Comparison of ENCODE assay signal across 1 cellular context in genomic region chr9:36728651-36729520, GRCh38.
A peak's percentile ranks its signal among the peaks of the same experiment; 100 is the strongest.
TF ChIP-seq lines count a peak whose summit lies in the region.

No MANE protein-coding gene starts in this region.

TF ChIP-seq in GM12878, 131 proteins besides CTCF, POLR2A, EP300 and RAD21 (continued from another document):
- TF ChIP-seq ATF7 (IDR thresholded peaks at IDR 0.05; ENCODE audit: low read depth) (no peak), ZNF274 (IDR thresholded peaks at IDR 0.05; ENCODE audit: insufficient read depth, insufficient read length) (no peak), SMARCA5 (IDR thresholded peaks at IDR 0.05) (no peak), HDGF (IDR thresholded peaks at IDR 0.05) (no peak), ZNF24 (IDR thresholded peaks at IDR 0.05) (peak; percentile 83), SMC3 (IDR thresholded peaks at IDR 0.05; ENCODE audit: borderline replicate concordance, low read length) (peak; percentile 86), ATF3 (IDR thresholded peaks at IDR 0.05; ENCODE audit: borderline replicate concordance, extremely low read depth, low read depth, low read length) (no peak), NRF1 (conservative IDR thresholded peaks at IDR 0.05; ENCODE audit: low read depth, low read length) (no peak), ASH2L (IDR thresholded peaks at IDR 0.05; ENCODE audit: borderline replicate concordance, low read depth) (no peak), KLF5 (IDR thresholded peaks at IDR 0.05; ENCODE audit: partially characterized antibody) (no peak), ZNF592 (IDR thresholded peaks at IDR 0.05) (no peak), PKNOX1 (IDR thresholded peaks at IDR 0.05) (no peak), CUX1 (IDR thresholded peaks at IDR 0.05; ENCODE audit: insufficient replicate concordance, low read depth, low read length) (no peak), CBFB (IDR thresholded peaks at IDR 0.05; ENCODE audit: low read depth) (no peak), PRDM15 (CRISPR knock-in tag; IDR thresholded peaks at IDR 0.05) (no peak), IKZF1 (conservative IDR thresholded peaks at IDR 0.05) (peak; percentile 68), NFXL1 (IDR thresholded peaks at IDR 0.05; ENCODE audit: borderline replicate concordance) (no peak), PAX5 (IDR thresholded peaks at IDR 0.05; ENCODE audit: borderline replicate concordance, low read depth, low read length) (no peak), MLLT1 (IDR thresholded peaks at IDR 0.05) (no peak), ZNF687 (IDR thresholded peaks at IDR 0.05) (no peak), RUNX3 (IDR thresholded peaks at IDR 0.05; ENCODE audit: low read length) (no peak), EGR1 (IDR thresholded peaks at IDR 0.05; ENCODE audit: borderline replicate concordance in 1 of 2, low read depth in 2 of 2, low read length in 2 of 2) (no peak), YY1 (IDR thresholded peaks at IDR 0.05; ENCODE audit: low read depth, low read length) (0 out of 2 replicates have a peak, but pooled peaks have one; percentile 46), GATAD2B (conservative IDR thresholded peaks at IDR 0.05; ENCODE audit: low read depth) (no peak), HDAC6 (IDR thresholded peaks at IDR 0.05; ENCODE audit: unreplicated experiment) (no peak), PAX8 (IDR thresholded peaks at IDR 0.05) (no peak), BACH1 (IDR thresholded peaks at IDR 0.05; ENCODE audit: borderline replicate concordance) (no peak)
